In genomic region chr12:52029686-52030085, GRCh38 we compare ENCODE assay signal across 2 cellular contexts.
TF ChIP-seq lines count a peak whose summit lies in the region.

No MANE protein-coding gene starts in this region.

TF ChIP-seq in GM23338, 12 proteins besides CTCF, POLR2A, EP300 and RAD21:
- TF ChIP-seq ZNF462 (CRISPR knock-in tag; IDR thresholded peaks at IDR 0.05) (no peak), NANOG (IDR thresholded peaks at IDR 0.05; ENCODE audit: borderline replicate concordance) (no peak), ZNF331 (CRISPR knock-in tag; IDR thresholded peaks at IDR 0.05; ENCODE audit: low read depth) (no peak), STAT1 (IDR thresholded peaks at IDR 0.05; ENCODE audit: unreplicated experiment) (no peak), EZH2phosphoT487 (IDR thresholded peaks at IDR 0.05; ENCODE audit: unreplicated experiment) (no peak), POLR2AphosphoS5 (IDR thresholded peaks at IDR 0.05; ENCODE audit: low read depth) (no peak), CREB1 (CRISPR knock-in tag; IDR thresholded peaks at IDR 0.05; ENCODE audit: low read depth) (no peak), ZNF114 (CRISPR knock-in tag; IDR thresholded peaks at IDR 0.05) (no peak), EZH2 (IDR thresholded peaks at IDR 0.05; ENCODE audit: low read depth, unreplicated experiment) (no peak)

TF ChIP-seq in neural cell, 6 proteins besides CTCF, POLR2A, EP300 and RAD21 (continued from another document):
- no peak for TF ChIP-seq TAF1 (IDR thresholded peaks at IDR 0.05; ENCODE audit: low read depth)
- no peak for TF ChIP-seq SMC3 (conservative IDR thresholded peaks at IDR 0.05; ENCODE audit: poor library complexity)
- peak; percentile 50 for TF ChIP-seq POLR2AphosphoS5 (IDR thresholded peaks at IDR 0.05)
- no peak for TF ChIP-seq MXI1 (conservative IDR thresholded peaks at IDR 0.05; ENCODE audit: poor library complexity, severe bottlenecking)
- TF ChIP-seq EZH2 (IDR thresholded peaks at IDR 0.05; ENCODE audit: borderline replicate concordance, insufficient read depth, low read length, poor library complexity, severe bottlenecking) = no peak
